Comparison of ENCODE assay signal across 8 cellular contexts in genomic region chr3:42683875-42684593, GRCh38. TPM values are rescaled to one million over a fixed set of nuclear protein-coding genes. Genes with fewer than 3 reads are reported as not detected.
A peak's percentile ranks its signal among the peaks of the same experiment; 100 is the strongest.
DNase-seq lines count a peak whose midpoint lies in the region; ATAC-seq lines count a peak whose summit lies in the region.

No MANE protein-coding gene starts in this region.

- H3K9me3 ChIP-seq in MG63, result no peaks in the 10 kb centered on the region

- ATAC-seq in HG03457 (IDR thresholded peaks at IDR 0.05; ENCODE audit: unreplicated experiment) (no peak), HG02571 (IDR thresholded peaks at IDR 0.05; ENCODE audit: unreplicated experiment) (no peak)

- no peaks in the 10 kb centered on the region for H3K36me3 ChIP-seq in MG63

- no peak overlapping the region for H3K4me3 ChIP-seq in MG63

- peak; percentile 87 for DNase-seq in Ammon's horn (ENCODE audit: low spot score)
- DNase-seq in MG63, result peak; percentile 74
- peak; percentile 82 for DNase-seq in amniotic stem cell (lab: John Stamatoyannopoulos, UW)
- peak; percentile 50 to 85 for DNase-seq in hippocampal formation (lab: John Stamatoyannopoulos, UW)
- peak; percentile 53 for DNase-seq in stimulated activated CD4-positive, alpha-beta T cell treated with anti-CD3 and anti-CD28 coated beads, Interleukin-4, amount 100 ng/mL, for 24 hours
- no peak for DNase-seq in NCI-H2171 treated with DMSO at 0.1 percent for 48 hours (lab: John Stamatoyannopoulos, UW)

- no peaks in the 10 kb centered on the region for H3K27me3 ChIP-seq in MG63

RNA-seq across cellular contexts. Expression of gene KLHL40, which starts 1.3 kb away (rescaled TPM):
- not detected in 2 replicates for total RNA-seq in MG63 (2014; rRNA removed; shearing (Covaris generic); ENCODE audit: low replicate concordance)

RNA-seq across cellular contexts. Expression of gene HHATL, which starts 18.6 kb away (rescaled TPM):
- not detected in 2 replicates for total RNA-seq in MG63 (2014; rRNA removed; shearing (Covaris generic); ENCODE audit: low replicate concordance)

RNA-seq across cellular contexts. Expression of gene ZBTB47, which starts 30.5 kb away (rescaled TPM):
- 11.7 and 22.7 TPM in 2 replicates for total RNA-seq in MG63 (2014; rRNA removed; shearing (Covaris generic); ENCODE audit: low replicate concordance)
